Comparison of ENCODE assay signal across 9 cellular contexts in genomic region chr3:195094211-195094921, GRCh38.
DNase-seq lines count a peak whose midpoint lies in the region; ATAC-seq and TF ChIP-seq lines count a peak whose summit lies in the region.
"Had no signal": no experiment of that assay in that cellular context is flagged by ENCODE, and none has a peak within 500 bp of the region (broad histone marks: within the 10 kb centered on the region; RNA-seq: fewer than 3 reads in every experiment).

No MANE protein-coding gene starts in this region.

- no peaks in the 10 kb centered on the region for H3K9me3 ChIP-seq in thyroid gland
- H3K9me3 ChIP-seq: heart right ventricle had no signal

- no peak for TF ChIP-seq POLR2A in thyroid gland (IDR thresholded peaks at IDR 0.05)

- peak; percentile 66 for ATAC-seq in HG03064 (IDR thresholded peaks at IDR 0.05; ENCODE audit: low read depth, unreplicated experiment)
- ATAC-seq in left lobe of liver, result no peak
- ATAC-seq: heart right ventricle had no signal

- H3K27ac Mint-ChIP-seq in chondrocyte (ENCODE audit: unreplicated experiment), result no peak overlapping the region
- H3K27ac Mint-ChIP-seq in HFFc6, result no peak overlapping the region

- H3K4me1 ChIP-seq in thyroid gland, result peaks cover 0 to 8% of the 10 kb centered on the region in 2 donors

- TF ChIP-seq CTCF in chondrocyte (IDR thresholded peaks at IDR 0.05), result no peak
- TF ChIP-seq CTCF in thyroid gland (IDR thresholded peaks at IDR 0.05), result peak in 1 of 6 experiments; percentile 5
- no peak for TF ChIP-seq CTCF in HFFc6 (IDR thresholded peaks at IDR 0.05)

- H3K27me3 ChIP-seq in thyroid gland, result no peaks in the 10 kb centered on the region
- H3K27me3 ChIP-seq: heart right ventricle had no signal

- peak; percentile 25 for DNase-seq in NCI-H82 (lab: John Stamatoyannopoulos, UW)
- DNase-seq in NCI-H82 treated with DMSO at 0.1 percent for 48 hours (lab: John Stamatoyannopoulos, UW; ENCODE audit: unreplicated experiment), result no peak
- DNase-seq in chondrocyte (ENCODE audit: low spot score), result peak; percentile 79
- DNase-seq in thyroid gland, result peak; percentile 85 to 89
- DNase-seq in left lobe of liver (ENCODE audit: low spot score), result no peak
- no peak for DNase-seq in HFFc6
- no peak for DNase-seq in H4 (ENCODE audit: low spot score)

- H3K4me1 Mint-ChIP-seq in chondrocyte (ENCODE audit: low read depth) (peaks cover 18% of the 10 kb centered on the region), HFFc6 (ENCODE audit: low read depth) (peaks cover 5% of the 10 kb centered on the region; the same call in 1 of the 2 replicates)

- H3K36me3 ChIP-seq in thyroid gland, result no peaks in the 10 kb centered on the region
- H3K36me3 ChIP-seq: heart right ventricle had no signal

- no peaks in the 10 kb centered on the region for H3K27me3 Mint-ChIP-seq in chondrocyte (ENCODE audit: low read depth)
- no peaks in the 10 kb centered on the region; the same call in 1 of the 2 replicates for H3K27me3 Mint-ChIP-seq in HFFc6 (ENCODE audit: insufficient read depth)

- H3K4me3 Mint-ChIP-seq in chondrocyte (ENCODE audit: unreplicated experiment) (no peak overlapping the region), HFFc6 (no peak overlapping the region)

- no peak overlapping the region for H3K4me3 ChIP-seq in thyroid gland (replicated peaks in 1 of 3)
- H3K4me3 ChIP-seq: heart right ventricle had no signal

- no peaks in the 10 kb centered on the region for H3K9me3 Mint-ChIP-seq in chondrocyte (ENCODE audit: low read depth)
- H3K9me3 Mint-ChIP-seq in HFFc6, result no peaks in the 10 kb centered on the region

- no peaks in the 10 kb centered on the region for H3K36me3 Mint-ChIP-seq in chondrocyte (ENCODE audit: low read depth)
- H3K36me3 Mint-ChIP-seq in HFFc6 (ENCODE audit: low read depth), result no peaks in the 10 kb centered on the region

- intact Hi-C loops in thyroid gland (cut with DNase I), result no loop called here

- WGBS in thyroid gland, 2 donors, result 77 to 81% methylated on average over 32 of the region's 32 CpGs

- no peak overlapping the region for H3K27ac ChIP-seq in thyroid gland
- H3K27ac ChIP-seq: heart right ventricle had no signal

Comparison
In these comparisons a context has a peak if more than half of its experiments do, and no peak if none do; other contexts are left out.
1. DNase-seq: peak in NCI-H82 (single experiment), chondrocyte (single experiment) and thyroid gland (2 of 2); none in NCI-H82 treated with DMSO at 0.1 percent for 48 hours (single experiment), left lobe of liver (single experiment), HFFc6 (single experiment) and H4 (single experiment).